ENCODE assay signal across 24 cellular contexts in the genomic region with DNA sequence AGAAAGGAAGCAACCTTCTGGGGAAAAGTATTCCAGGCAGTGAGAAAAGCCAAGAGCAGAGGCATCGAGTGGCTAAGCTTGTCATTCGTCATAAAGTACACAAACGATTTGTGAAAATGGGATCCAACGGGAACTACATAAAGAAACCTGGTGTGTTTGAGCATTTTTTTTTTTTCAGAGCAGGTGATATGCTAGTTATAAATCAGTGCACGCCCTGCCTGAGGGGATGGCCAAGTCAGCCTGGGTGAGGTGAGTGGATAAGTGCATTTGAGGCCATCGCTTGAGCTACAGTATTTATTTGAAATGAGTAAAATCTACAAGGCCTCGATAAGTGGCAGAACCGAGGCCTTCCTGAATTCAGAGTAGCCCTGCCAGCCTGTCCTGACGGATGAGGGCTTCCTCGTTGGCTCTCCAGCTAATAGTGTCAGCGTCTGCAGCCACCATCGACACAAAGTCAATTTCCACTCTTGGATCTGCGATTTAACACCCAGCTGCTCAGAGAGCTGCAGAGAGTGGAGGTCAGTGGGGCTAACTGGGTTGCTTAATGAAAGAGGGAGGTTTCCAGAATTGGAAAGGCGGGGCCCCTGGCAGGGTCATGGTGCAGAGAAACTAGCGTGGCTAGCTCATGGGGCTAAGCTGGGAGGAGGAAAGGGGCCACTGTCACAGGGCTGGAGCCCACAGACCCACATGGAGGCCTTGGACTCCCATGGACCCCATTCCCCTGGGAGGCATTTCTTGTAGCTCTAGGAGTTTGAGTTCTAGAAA. TPM values are rescaled to one million over a fixed set of nuclear protein-coding genes. Genes with fewer than 3 reads are reported as not detected.
DNase-seq lines count a peak whose midpoint lies in the region; ATAC-seq and TF ChIP-seq lines count a peak whose summit lies in the region.
"Had no signal": no experiment of that assay in that cellular context is flagged by ENCODE, and none has a peak within 500 bp of the region (broad histone marks: within the 10 kb centered on the region; RNA-seq: fewer than 3 reads in every experiment).

No MANE protein-coding gene starts in this region.

- peaks cover 57% of the 10 kb centered on the region for H3K36me3 Mint-ChIP-seq in dendritic cell treated with granulocyte-macrophage colony-stimulating factor and Interleukin-4, amounts not matched to agents 40 ng/mL and 50 ng/mL, for 4 days (ENCODE audit: low read depth)
- H3K36me3 Mint-ChIP-seq in nephron progenitor cell (ENCODE audit: low read depth) = no peaks in the 10 kb centered on the region
- H3K36me3 Mint-ChIP-seq in endodermal cell (ENCODE audit: low read depth) = no peaks in the 10 kb centered on the region
- H3K36me3 Mint-ChIP-seq in activated T-helper 1 cell treated with anti-CD3 and anti-CD28 coated beads, Interleukin-12 subunit alpha, Interleukin-12 subunit beta, Interleukin-2, Interleukin-4 antibody, amounts not matched to agents 30 ng/mL and 10 ng/mL and 1 ng/mL, durations not matched to agents 14 hours and 24 hours and 36 hours (ENCODE audit: low read depth) = no peaks in the 10 kb centered on the region
- H3K36me3 Mint-ChIP-seq: naive thymus-derived CD8-positive, alpha-beta T cell; stimulated activated effector memory CD8-positive, alpha-beta T cell treated with anti-CD3 and anti-CD28 coated beads, Interleukin-12 subunit alpha, Interleukin-12 subunit beta, amount 100 ng/mL, for 72 hours had no signal

- no peak overlapping the region for H3K27ac ChIP-seq in endodermal cell (ENCODE audit: low read depth, low read length)
- H3K27ac ChIP-seq: ascending aorta, HL-60, PC-9, thyroid gland had no signal

- H3K4me3 ChIP-seq in endodermal cell (ENCODE audit: low read length) = no peak overlapping the region
- H3K4me3 ChIP-seq: ascending aorta, GM23338, PC-9, thyroid gland had no signal

- no peaks in the 10 kb centered on the region for H3K9me3 ChIP-seq in endodermal cell (ENCODE audit: control insufficient read depth, low read length)
- H3K9me3 ChIP-seq: ascending aorta, SK-N-SH, thyroid gland had no signal

- no peaks in the 10 kb centered on the region for H3K36me3 ChIP-seq in endodermal cell (ENCODE audit: control insufficient read depth, insufficient read depth, low read length)
- H3K36me3 ChIP-seq: ascending aorta, thyroid gland had no signal

- intact Hi-C loops in dendritic cell treated with granulocyte-macrophage colony-stimulating factor and Interleukin-4, amounts not matched to agents 40 ng/mL and 50 ng/mL, for 4 days (cut with micrococcal nuclease) = no loop called here
- intact Hi-C loops in activated T-helper 1 cell treated with anti-CD3 and anti-CD28 coated beads, Interleukin-12 subunit alpha, Interleukin-12 subunit beta, Interleukin-2, Interleukin-4 antibody, amounts not matched to agents 30 ng/mL and 10 ng/mL and 1 ng/mL, durations not matched to agents 14 hours and 24 hours and 36 hours (cut with micrococcal nuclease) = no loop called here
- intact Hi-C loops in head of caudate nucleus (cut with DNase I) = no loop called here

- peak; percentile 8 for DNase-seq in NCI-H1092 (lab: John Stamatoyannopoulos, UW)
- DNase-seq in NCI-H2227 (lab: John Stamatoyannopoulos, UW; ENCODE audit: unreplicated experiment) = peak; percentile 33
- DNase-seq in nephron progenitor cell = no peak
- DNase-seq in endodermal cell = no peak
- no peak for DNase-seq in activated T-helper 1 cell treated with anti-CD3 and anti-CD28 coated beads, Interleukin-12 subunit alpha, Interleukin-12 subunit beta, Interleukin-2, Interleukin-4 antibody, amounts not matched to agents 30 ng/mL and 10 ng/mL and 1 ng/mL, durations not matched to agents 14 hours and 24 hours and 36 hours (ENCODE audit: low spot score)
- no peak for DNase-seq in head of caudate nucleus
- DNase-seq: activated CD4-positive, alpha-beta T cell treated with anti-CD3 and anti-CD28 coated beads for 4 hours; activated CD8-positive, alpha-beta memory T cell treated with anti-CD3 and anti-CD28 coated beads, Interleukin-2, amount 50 U/mL, for 48 hours; activated naive CD4-positive, alpha-beta T cell treated with Interleukin-2 at 50 U/mL for 16 hours; COR-L47; foreskin melanocyte; left cardiac atrium; MV-4-11; naive thymus-derived CD8-positive, alpha-beta T cell; NCI-H524 treated with DMSO at 0.1 percent for 48 hours; PC-9; SK-N-SH; thyroid gland had no signal

- H3K27ac Mint-ChIP-seq in dendritic cell treated with granulocyte-macrophage colony-stimulating factor and Interleukin-4, amounts not matched to agents 40 ng/mL and 50 ng/mL, for 4 days = peak overlapping the region; percentile 9
- peak overlapping the region; percentile 29 for H3K27ac Mint-ChIP-seq in nephron progenitor cell
- H3K27ac Mint-ChIP-seq in endodermal cell = no peak overlapping the region
- no peak overlapping the region for H3K27ac Mint-ChIP-seq in activated T-helper 1 cell treated with anti-CD3 and anti-CD28 coated beads, Interleukin-12 subunit alpha, Interleukin-12 subunit beta, Interleukin-2, Interleukin-4 antibody, amounts not matched to agents 30 ng/mL and 10 ng/mL and 1 ng/mL, durations not matched to agents 14 hours and 24 hours and 36 hours
- H3K27ac Mint-ChIP-seq: GM23338; stimulated activated effector memory CD8-positive, alpha-beta T cell treated with anti-CD3 and anti-CD28 coated beads, Interleukin-12 subunit alpha, Interleukin-12 subunit beta, amount 100 ng/mL, for 72 hours had no signal

- H3K9me3 Mint-ChIP-seq in dendritic cell treated with granulocyte-macrophage colony-stimulating factor and Interleukin-4, amounts not matched to agents 40 ng/mL and 50 ng/mL, for 4 days = no peaks in the 10 kb centered on the region
- H3K9me3 Mint-ChIP-seq in nephron progenitor cell (no peaks in the 10 kb centered on the region), endodermal cell (no peaks in the 10 kb centered on the region)
- no peaks in the 10 kb centered on the region for H3K9me3 Mint-ChIP-seq in activated T-helper 1 cell treated with anti-CD3 and anti-CD28 coated beads, Interleukin-12 subunit alpha, Interleukin-12 subunit beta, Interleukin-2, Interleukin-4 antibody, amounts not matched to agents 30 ng/mL and 10 ng/mL and 1 ng/mL, durations not matched to agents 14 hours and 24 hours and 36 hours
- H3K9me3 Mint-ChIP-seq: GM23338; naive thymus-derived CD8-positive, alpha-beta T cell; stimulated activated effector memory CD8-positive, alpha-beta T cell treated with anti-CD3 and anti-CD28 coated beads, Interleukin-12 subunit alpha, Interleukin-12 subunit beta, amount 100 ng/mL, for 72 hours had no signal

- no peak overlapping the region for H3K4me3 Mint-ChIP-seq in dendritic cell treated with granulocyte-macrophage colony-stimulating factor and Interleukin-4, amounts not matched to agents 40 ng/mL and 50 ng/mL, for 4 days
- no peak overlapping the region for H3K4me3 Mint-ChIP-seq in nephron progenitor cell
- H3K4me3 Mint-ChIP-seq in endodermal cell = no peak overlapping the region
- no peak overlapping the region for H3K4me3 Mint-ChIP-seq in activated T-helper 1 cell treated with anti-CD3 and anti-CD28 coated beads, Interleukin-12 subunit alpha, Interleukin-12 subunit beta, Interleukin-2, Interleukin-4 antibody, amounts not matched to agents 30 ng/mL and 10 ng/mL and 1 ng/mL, durations not matched to agents 14 hours and 24 hours and 36 hours
- H3K4me3 Mint-ChIP-seq: GM23338; naive thymus-derived CD8-positive, alpha-beta T cell; stimulated activated effector memory CD8-positive, alpha-beta T cell treated with anti-CD3 and anti-CD28 coated beads, Interleukin-12 subunit alpha, Interleukin-12 subunit beta, amount 100 ng/mL, for 72 hours had no signal

- no peaks in the 10 kb centered on the region for H3K27me3 ChIP-seq in endodermal cell (ENCODE audit: control insufficient read depth, insufficient read depth, low read length, poor library complexity, severe bottlenecking)
- H3K27me3 ChIP-seq: ascending aorta, thyroid gland had no signal

- ATAC-seq in GM19397 (IDR thresholded peaks at IDR 0.05; ENCODE audit: unreplicated experiment) = no peak
- ATAC-seq: GM23338; naive thymus-derived CD8-positive, alpha-beta T cell; stimulated activated effector memory CD8-positive, alpha-beta T cell treated with anti-CD3 and anti-CD28 coated beads, Interleukin-12 subunit alpha, Interleukin-12 subunit beta, amount 100 ng/mL, for 72 hours had no signal

- TF ChIP-seq CTCF in nephron progenitor cell (IDR thresholded peaks at IDR 0.05) (no peak), endodermal cell (conservative IDR thresholded peaks at IDR 0.05) (no peak)

- WGBS in endodermal cell (ENCODE audit: insufficient coverage in 1 of 2, insufficient read length in 1 of 2), 2 experiments = 94 to 96% methylated on average over 15 of the region's 15 CpGs

- H3K4me1 ChIP-seq in endodermal cell (ENCODE audit: control insufficient read depth, insufficient read depth, low read length) = no peaks in the 10 kb centered on the region
- H3K4me1 ChIP-seq: ascending aorta had no signal

- peaks cover 44% of the 10 kb centered on the region for H3K4me1 Mint-ChIP-seq in dendritic cell treated with granulocyte-macrophage colony-stimulating factor and Interleukin-4, amounts not matched to agents 40 ng/mL and 50 ng/mL, for 4 days (ENCODE audit: low read depth)
- H3K4me1 Mint-ChIP-seq in nephron progenitor cell (peaks cover 10% of the 10 kb centered on the region), endodermal cell (no peaks in the 10 kb centered on the region)
- H3K4me1 Mint-ChIP-seq in activated T-helper 1 cell treated with anti-CD3 and anti-CD28 coated beads, Interleukin-12 subunit alpha, Interleukin-12 subunit beta, Interleukin-2, Interleukin-4 antibody, amounts not matched to agents 30 ng/mL and 10 ng/mL and 1 ng/mL, durations not matched to agents 14 hours and 24 hours and 36 hours (ENCODE audit: low read depth) = no peaks in the 10 kb centered on the region

- no peaks in the 10 kb centered on the region for H3K27me3 Mint-ChIP-seq in dendritic cell treated with granulocyte-macrophage colony-stimulating factor and Interleukin-4, amounts not matched to agents 40 ng/mL and 50 ng/mL, for 4 days
- H3K27me3 Mint-ChIP-seq in nephron progenitor cell (ENCODE audit: low read depth, poor library complexity) (no peaks in the 10 kb centered on the region), endodermal cell (ENCODE audit: insufficient read depth) (no peaks in the 10 kb centered on the region)
- H3K27me3 Mint-ChIP-seq in activated T-helper 1 cell treated with anti-CD3 and anti-CD28 coated beads, Interleukin-12 subunit alpha, Interleukin-12 subunit beta, Interleukin-2, Interleukin-4 antibody, amounts not matched to agents 30 ng/mL and 10 ng/mL and 1 ng/mL, durations not matched to agents 14 hours and 24 hours and 36 hours (ENCODE audit: insufficient read depth) = no peaks in the 10 kb centered on the region
- H3K27me3 Mint-ChIP-seq: naive thymus-derived CD8-positive, alpha-beta T cell had no signal

- no peak overlapping the region for H3K9ac ChIP-seq in endodermal cell (ENCODE audit: extremely low read depth, low read length, poor library complexity, severe bottlenecking)
- H3K9ac ChIP-seq: SK-N-SH had no signal

RNA-seq across cellular contexts. Expression of gene PPARGC1B, which starts 27.3 kb away (rescaled TPM):
- 1 to 10 TPM; 1.1 to 2.7 TPM for total RNA-seq in endodermal cell
- 0.71 TPM for polyA plus RNA-seq in endodermal cell (2013, experiment 1 of 2)
- polyA plus RNA-seq in endodermal cell (2013, experiment 2 of 2) = 0.50 TPM
- total RNA-seq in activated T-helper 1 cell treated with anti-CD3 and anti-CD28 coated beads, Interleukin-12 subunit alpha, Interleukin-12 subunit beta, Interleukin-2, Interleukin-4 antibody, amounts not matched to agents 30 ng/mL and 10 ng/mL and 1 ng/mL, durations not matched to agents 14 hours and 24 hours and 36 hours = 10.6 and 11.1 TPM in 2 replicates

Comparison
In these comparisons a context has a peak if more than half of its experiments do, and no peak if none do; other contexts are left out.
1. DNase-seq: peak in NCI-H1092 (single experiment) and NCI-H2227 (single experiment); none in nephron progenitor cell (single experiment), endodermal cell (single experiment), activated T-helper 1 cell treated with anti-CD3 and anti-CD28 coated beads, Interleukin-12 subunit alpha, Interleukin-12 subunit beta, Interleukin-2, Interleukin-4 antibody, amounts not matched to agents 30 ng/mL and 10 ng/mL and 1 ng/mL, durations not matched to agents 14 hours and 24 hours and 36 hours (single experiment) and head of caudate nucleus (0 of 42).
2. H3K27ac Mint-ChIP-seq: peak in dendritic cell treated with granulocyte-macrophage colony-stimulating factor and Interleukin-4, amounts not matched to agents 40 ng/mL and 50 ng/mL, for 4 days (single experiment) and nephron progenitor cell (single experiment); none in endodermal cell (single experiment) and activated T-helper 1 cell treated with anti-CD3 and anti-CD28 coated beads, Interleukin-12 subunit alpha, Interleukin-12 subunit beta, Interleukin-2, Interleukin-4 antibody, amounts not matched to agents 30 ng/mL and 10 ng/mL and 1 ng/mL, durations not matched to agents 14 hours and 24 hours and 36 hours (single experiment).